8 cellular contexts compared by ENCODE assay signal in genomic region chr11:72079776-72080325, GRCh38. TPM values are rescaled to one million over a fixed set of nuclear protein-coding genes. Genes with fewer than 3 reads are reported as not detected.
DNase-seq lines count a peak whose midpoint lies in the region; ATAC-seq, FAIRE-seq and TF ChIP-seq lines count a peak whose summit lies in the region.

No MANE protein-coding gene starts in this region.

- peak overlapping the region; percentile 80 for H3K4me3 ChIP-seq in SJCRH30
- H3K4me3 ChIP-seq in endothelial cell of umbilical vein (replicated peaks in 1 of 3; ENCODE audit: insufficient read depth in 1 of 3, low read depth in 1 of 3, low read length in 3 of 3): peak overlapping the region; percentile 64 to 82 (median 78)

- BruUV-seq in endothelial cell of umbilical vein (replicated peaks; lab: Mats Ljungman, UMichigan): no TSS peak

- ATAC-seq in activated CD4-positive, alpha-beta T cell treated with anti-CD3 and anti-CD28 coated beads for 36 hours: no peak
- ATAC-seq in natural killer cell: peak; percentile 41 to 52 (median 41)
- ATAC-seq in GM18520 (IDR thresholded peaks at IDR 0.05; ENCODE audit: unreplicated experiment): no peak

- H3K79me2 ChIP-seq in endothelial cell of umbilical vein (ENCODE audit: control insufficient read depth, insufficient read depth, low read length): peaks cover 49% of the 10 kb centered on the region

- intact Hi-C loops in activated CD4-positive, alpha-beta T cell treated with anti-CD3 and anti-CD28 coated beads for 36 hours (cut with DNase I, micrococcal nuclease): loop anchor here (1.0 to 2.0 kb wide), 13 partner anchors 23 to 1699 kb away; partner anchors contain the start of genes ANAPC15 (in 2 of the 2), CLPB (in 2 of the 2), LAMTOR1 (in 2 of the 2) and ATG16L2 (in 1 of the 2)
- intact Hi-C loops in endothelial cell of umbilical vein (cut with micrococcal nuclease): loop anchor here (1.0 to 2.0 kb wide), 6 partner anchors 8 to 65 kb away; partner anchors contain the start of genes ANAPC15 and LAMTOR1
- intact Hi-C loops in natural killer cell (cut with micrococcal nuclease): loop anchor here (1.0 kb wide), 5 partner anchors 11 to 152 kb away; partner anchors contain the start of genes ANAPC15, LAMTOR1 and XNDC1N

- H3K4me2 ChIP-seq in endothelial cell of umbilical vein (ENCODE audit: insufficient read depth, low read length): peak overlapping the region; percentile 96

- H3K4me1 Mint-ChIP-seq in activated CD4-positive, alpha-beta T cell treated with anti-CD3 and anti-CD28 coated beads for 36 hours: peaks cover 37% of the 10 kb centered on the region
- peaks cover 36 to 38% of the 10 kb centered on the region in 2 donors for H3K4me1 Mint-ChIP-seq in natural killer cell

- peak overlapping the region; percentile 39 for H2AFZ ChIP-seq in endothelial cell of umbilical vein (ENCODE audit: low read depth, low read length)

- dilution Hi-C loops in endothelial cell of umbilical vein (cut with MboI; ENCODE audit: extremely low pct_ligation_motif_present, low sequenced_read_pairs): loop anchor here (10.0 kb wide), 1 partner anchor 55 kb away; no protein-coding TSS in a partner anchor

- H3K9me3 Mint-ChIP-seq in activated CD4-positive, alpha-beta T cell treated with anti-CD3 and anti-CD28 coated beads for 36 hours (ENCODE audit: low read depth): no peaks in the 10 kb centered on the region
- H3K9me3 Mint-ChIP-seq in natural killer cell: no peaks in the 10 kb centered on the region

- H3K27ac ChIP-seq in SJCRH30: peak overlapping the region; percentile 82
- H3K27ac ChIP-seq in endothelial cell of umbilical vein (ENCODE audit: insufficient read depth, low read depth, low read length): peak overlapping the region; percentile 94

- H3K4me1 ChIP-seq in SJCRH30 (peaks cover 8% of the 10 kb centered on the region; the same call in 1 of the 2 replicates), endothelial cell of umbilical vein (ENCODE audit: control insufficient read depth, extremely low read depth, insufficient read depth, low read length) (peaks cover 28% of the 10 kb centered on the region)

- no peaks in the 10 kb centered on the region for H4K20me1 ChIP-seq in endothelial cell of umbilical vein (replicated peaks; ENCODE audit: control insufficient read depth, extremely low read depth, insufficient read depth, low read length)

- peak; percentile 20 for DNase-seq in activated CD4-positive, alpha-beta T cell treated with anti-CD3 and anti-CD28 coated beads for 36 hours
- DNase-seq in activated CD4-positive, alpha-beta T cell treated with anti-CD3 and anti-CD28 coated beads for 1 hour: no peak
- DNase-seq in SJCRH30: no peak
- no peak for DNase-seq in endothelial cell of umbilical vein (ENCODE audit: low read depth, low spot score)
- DNase-seq in natural killer cell: peak; percentile 38
- no peak for DNase-seq in glomerular visceral epithelial cell (ENCODE audit: extremely low spot score)
- DNase-seq in AML-193 (lab: John Stamatoyannopoulos, UW): no peak

- CTCF ChIA-PET in activated CD4-positive, alpha-beta T cell treated with anti-CD3 and anti-CD28 coated beads for 36 hours (lab: Charles Lee): interaction anchor here (1.2 to 2.5 kb wide), 5 partner anchors 11 to 54 kb away, joined by 3 to 12 read pairs (median 5); no protein-coding TSS in a partner anchor
- CTCF ChIA-PET in endothelial cell of umbilical vein (lab: Charles Lee): interaction anchor here (0.9 to 3.0 kb wide), 3 partner anchors 12 to 54 kb away, joined by 3 to 45 read pairs (median 3); no protein-coding TSS in a partner anchor

- no peaks in the 10 kb centered on the region for H3K9me1 ChIP-seq in endothelial cell of umbilical vein (replicated peaks; ENCODE audit: control insufficient read depth, extremely low read depth, insufficient read depth, low read length)

- H3K36me3 ChIP-seq in SJCRH30 (peaks cover 5% of the 10 kb centered on the region; the same call in 1 of the 2 replicates), endothelial cell of umbilical vein (ENCODE audit: control insufficient read depth in 2 of 2, extremely low read depth in 1 of 2, insufficient read depth in 2 of 2, low read length in 2 of 2) (no peaks in the 10 kb centered on the region)

- H3K27me3 ChIP-seq in SJCRH30: no peaks in the 10 kb centered on the region
- H3K27me3 ChIP-seq in endothelial cell of umbilical vein (ENCODE audit: control insufficient read depth in 2 of 2, insufficient read depth in 2 of 2, low read length in 2 of 2): no peaks in the 10 kb centered on the region

- no peak for FAIRE-seq in endothelial cell of umbilical vein (lab: Jason Lieb, UNC)

- peak overlapping the region; percentile 72 for H3K9ac ChIP-seq in endothelial cell of umbilical vein (replicated peaks; ENCODE audit: extremely low read depth, insufficient read depth, low read length)

- H3K27ac Mint-ChIP-seq in activated CD4-positive, alpha-beta T cell treated with anti-CD3 and anti-CD28 coated beads for 36 hours: peak overlapping the region; percentile 94
- H3K27ac Mint-ChIP-seq in natural killer cell: peak overlapping the region; percentile 99 to 100

- H3K4me3 Mint-ChIP-seq in activated CD4-positive, alpha-beta T cell treated with anti-CD3 and anti-CD28 coated beads for 36 hours: peak overlapping the region; percentile 91
- peak overlapping the region; percentile 98 for H3K4me3 Mint-ChIP-seq in natural killer cell

- peaks cover 11% of the 10 kb centered on the region for H3K36me3 Mint-ChIP-seq in activated CD4-positive, alpha-beta T cell treated with anti-CD3 and anti-CD28 coated beads for 36 hours (ENCODE audit: low read depth)
- H3K36me3 Mint-ChIP-seq in natural killer cell: no peaks in the 10 kb centered on the region

- no peaks in the 10 kb centered on the region for H3K27me3 Mint-ChIP-seq in activated CD4-positive, alpha-beta T cell treated with anti-CD3 and anti-CD28 coated beads for 36 hours
- H3K27me3 Mint-ChIP-seq in natural killer cell (ENCODE audit: low read depth in 2 of 2): no peaks in the 10 kb centered on the region

- TF ChIP-seq CTCF in endothelial cell of umbilical vein (IDR thresholded peaks at IDR 0.05; ENCODE audit: extremely low read depth in 1 of 2, insufficient read depth in 1 of 2, low read depth in 1 of 2, low read length in 2 of 2) (no peak), natural killer cell (IDR thresholded peaks at IDR 0.05) (no peak)

- H3K9me3 ChIP-seq in SJCRH30 (replicated peaks): no peaks in the 10 kb centered on the region
- H3K9me3 ChIP-seq in endothelial cell of umbilical vein (replicated peaks; ENCODE audit: control insufficient read depth, insufficient read depth, low read length): no peaks in the 10 kb centered on the region

- POLR2A ChIA-PET in activated CD4-positive, alpha-beta T cell treated with anti-CD3 and anti-CD28 coated beads for 36 hours (lab: Charles Lee): interaction anchor here (0.9 kb wide), 1 partner anchor 32 kb away, joined by 8 read pairs; the partner anchor contains the start of gene ANAPC15
- POLR2A ChIA-PET in endothelial cell of umbilical vein (lab: Charles Lee): no interaction called here

- TF ChIP-seq POLR2A in endothelial cell of umbilical vein (IDR thresholded peaks at IDR 0.05; ENCODE audit: low read depth, low read length): no peak

RNA-seq across cellular contexts. Expression of gene NUMA1, which starts 0.5 kb away (rescaled TPM):
- total RNA-seq in activated CD4-positive, alpha-beta T cell treated with anti-CD3 and anti-CD28 coated beads for 36 hours: 100 to 1,000 TPM; 154 to 167 TPM
- 154 and 162 TPM in 2 replicates for total RNA-seq in SJCRH30 (2014; rRNA removed; shearing (Covaris generic))
- total RNA-seq in endothelial cell of umbilical vein (164 and 168 TPM in 2 replicates), natural killer cell (100 to 1,000 TPM; 261 to 290 (median 262) TPM)
- 120 and 121 TPM in 2 replicates for polyA plus RNA-seq in endothelial cell of umbilical vein
- 87.0 and 100 TPM in 2 replicates for polyA plus RNA-seq in endothelial cell of umbilical vein (2011; cell fraction: cytosol; rRNA removed)
- polyA plus RNA-seq in endothelial cell of umbilical vein (2011; cell fraction: nucleus; rRNA removed): 431 and 446 TPM in 2 replicates
- polyA plus RNA-seq in endothelial cell of umbilical vein (2012): 88.8 and 93.2 TPM in 2 replicates
- polyA minus RNA-seq in endothelial cell of umbilical vein: 278 and 288 TPM in 2 replicates
- 121 TPM for polyA minus RNA-seq in endothelial cell of umbilical vein (2011; cell fraction: cytosol; rRNA and poly(A)+ RNA removed)
- 210 and 252 TPM in 2 replicates for polyA minus RNA-seq in endothelial cell of umbilical vein (2011; cell fraction: nucleus; rRNA and poly(A)+ RNA removed)

RNA-seq across cellular contexts. Expression of gene LRRC51, which starts 0.8 kb away (rescaled TPM):
- 10 to 100 TPM in 1 of 2 experiments, 1 to 10 TPM in 1; 7.7 to 11.6 TPM for total RNA-seq in activated CD4-positive, alpha-beta T cell treated with anti-CD3 and anti-CD28 coated beads for 36 hours
- total RNA-seq in SJCRH30 (2014; rRNA removed; shearing (Covaris generic)): 3.9 and 5.8 TPM in 2 replicates
- 3.8 and 6.1 TPM in 2 replicates for total RNA-seq in endothelial cell of umbilical vein
- 3.5 and 4.4 TPM in 2 replicates for polyA plus RNA-seq in endothelial cell of umbilical vein
- 4.7 and 6.3 TPM in 2 replicates for polyA plus RNA-seq in endothelial cell of umbilical vein (2011; cell fraction: cytosol; rRNA removed)
- 4.0 and 5.5 TPM in 2 replicates for polyA plus RNA-seq in endothelial cell of umbilical vein (2011; cell fraction: nucleus; rRNA removed)
- polyA plus RNA-seq in endothelial cell of umbilical vein (2012): 5.2 and 6.5 TPM in 2 replicates
- 7.5 and 9.1 TPM in 2 replicates for polyA minus RNA-seq in endothelial cell of umbilical vein
- 4.3 TPM for polyA minus RNA-seq in endothelial cell of umbilical vein (2011; cell fraction: cytosol; rRNA and poly(A)+ RNA removed)
- polyA minus RNA-seq in endothelial cell of umbilical vein (2011; cell fraction: nucleus; rRNA and poly(A)+ RNA removed): 1.3 and 2.6 TPM in 2 replicates
- 1 to 10 TPM; 2.0 to 3.1 (median 2.5) TPM for total RNA-seq in natural killer cell

RNA-seq across cellular contexts. Expression of gene LAMTOR1, which starts 23.2 kb away (rescaled TPM):
- 10 to 100 TPM; 50.7 to 52.2 TPM for total RNA-seq in activated CD4-positive, alpha-beta T cell treated with anti-CD3 and anti-CD28 coated beads for 36 hours
- 53.4 and 54.3 TPM in 2 replicates for total RNA-seq in SJCRH30 (2014; rRNA removed; shearing (Covaris generic))
- total RNA-seq in endothelial cell of umbilical vein: 91.1 and 95.1 TPM in 2 replicates
- polyA plus RNA-seq in endothelial cell of umbilical vein: 174 and 214 TPM in 2 replicates
- 161 and 169 TPM in 2 replicates for polyA plus RNA-seq in endothelial cell of umbilical vein (2011; cell fraction: cytosol; rRNA removed)
- 71.7 and 89.6 TPM in 2 replicates for polyA plus RNA-seq in endothelial cell of umbilical vein (2011; cell fraction: nucleus; rRNA removed)
- 131 and 133 TPM in 2 replicates for polyA plus RNA-seq in endothelial cell of umbilical vein (2012)
- 127 and 132 TPM in 2 replicates for polyA minus RNA-seq in endothelial cell of umbilical vein
- polyA minus RNA-seq in endothelial cell of umbilical vein (2011; cell fraction: cytosol; rRNA and poly(A)+ RNA removed): 108 TPM
- polyA minus RNA-seq in endothelial cell of umbilical vein (2011; cell fraction: nucleus; rRNA and poly(A)+ RNA removed): 50.9 and 54.2 TPM in 2 replicates
- 10 to 100 TPM; 55.5 to 62.9 (median 56.2) TPM for total RNA-seq in natural killer cell

RNA-seq across cellular contexts. Expression of gene TOMT, which starts 25.9 kb away (rescaled TPM):
- total RNA-seq in activated CD4-positive, alpha-beta T cell treated with anti-CD3 and anti-CD28 coated beads for 36 hours: not detected
- total RNA-seq in SJCRH30 (2014; rRNA removed; shearing (Covaris generic)): not detected in 2 replicates
- not detected in 2 replicates for total RNA-seq in endothelial cell of umbilical vein
- polyA plus RNA-seq in endothelial cell of umbilical vein: 0.08 TPM in 1 of 2 replicates, not detected in the other
- polyA plus RNA-seq in endothelial cell of umbilical vein (2011; cell fraction: cytosol; rRNA removed): not detected in 2 replicates
- not detected in 2 replicates for polyA plus RNA-seq in endothelial cell of umbilical vein (2011; cell fraction: nucleus; rRNA removed)
- not detected in 2 replicates for polyA plus RNA-seq in endothelial cell of umbilical vein (2012)
- not detected in 2 replicates for polyA minus RNA-seq in endothelial cell of umbilical vein
- not detected for polyA minus RNA-seq in endothelial cell of umbilical vein (2011; cell fraction: cytosol; rRNA and poly(A)+ RNA removed)
- polyA minus RNA-seq in endothelial cell of umbilical vein (2011; cell fraction: nucleus; rRNA and poly(A)+ RNA removed): not detected in 2 replicates
- total RNA-seq in natural killer cell: not detected

RNA-seq across cellular contexts. Expression of gene ANAPC15, which starts 32.6 kb away (rescaled TPM):
- 10 to 100 TPM; 60.3 to 76.1 TPM for total RNA-seq in activated CD4-positive, alpha-beta T cell treated with anti-CD3 and anti-CD28 coated beads for 36 hours
- total RNA-seq in SJCRH30 (2014; rRNA removed; shearing (Covaris generic)): 38.1 and 42.7 TPM in 2 replicates
- total RNA-seq in endothelial cell of umbilical vein: 67.0 and 72.4 TPM in 2 replicates
- 52.0 and 70.5 TPM in 2 replicates for polyA plus RNA-seq in endothelial cell of umbilical vein
- 91.5 and 121 TPM in 2 replicates for polyA plus RNA-seq in endothelial cell of umbilical vein (2011; cell fraction: cytosol; rRNA removed)
- 44.9 and 59.6 TPM in 2 replicates for polyA plus RNA-seq in endothelial cell of umbilical vein (2011; cell fraction: nucleus; rRNA removed)
- polyA plus RNA-seq in endothelial cell of umbilical vein (2012): 62.1 and 84.8 TPM in 2 replicates
- 37.0 and 39.0 TPM in 2 replicates for polyA minus RNA-seq in endothelial cell of umbilical vein
- polyA minus RNA-seq in endothelial cell of umbilical vein (2011; cell fraction: cytosol; rRNA and poly(A)+ RNA removed): 26.0 TPM
- polyA minus RNA-seq in endothelial cell of umbilical vein (2011; cell fraction: nucleus; rRNA and poly(A)+ RNA removed): 13.9 and 18.7 TPM in 2 replicates
- total RNA-seq in natural killer cell: 10 to 100 TPM; 22.0 to 38.3 (median 29.7) TPM

Comparison
In these comparisons a context has a peak if more than half of its experiments do, and no peak if none do; other contexts are left out.
1. DNase-seq: peak in activated CD4-positive, alpha-beta T cell treated with anti-CD3 and anti-CD28 coated beads for 36 hours (single experiment) and natural killer cell (single experiment); none in activated CD4-positive, alpha-beta T cell treated with anti-CD3 and anti-CD28 coated beads for 1 hour (single experiment), SJCRH30 (0 of 2), endothelial cell of umbilical vein (single experiment), glomerular visceral epithelial cell (single experiment) and AML-193 (0 of 2).
2. ATAC-seq: peak in natural killer cell (3 of 3); none in activated CD4-positive, alpha-beta T cell treated with anti-CD3 and anti-CD28 coated beads for 36 hours (single experiment) and GM18520 (single experiment).